ENCODE assay signal across 13 cellular contexts in genomic region chr16:73289232-73289631, GRCh38.
DNase-seq lines count a peak whose midpoint lies in the region; ATAC-seq lines count a peak whose summit lies in the region.
"Had no signal": no experiment of that assay in that cellular context is flagged by ENCODE, and none has a peak within 500 bp of the region (broad histone marks: within the 10 kb centered on the region; RNA-seq: fewer than 3 reads in every experiment).

No MANE protein-coding gene starts in this region.

- no peak overlapping the region for H3K14ac ChIP-seq in neuronal stem cell (ENCODE audit: low read length)

- peak overlapping the region; percentile 33 for H2AFZ ChIP-seq in neuronal stem cell (ENCODE audit: low read length)

- H3K27me3 ChIP-seq in neuronal stem cell (ENCODE audit: control insufficient read depth in 3 of 3, insufficient read depth in 3 of 3, low read depth in 1 of 3, low read length in 3 of 3) (no peaks in the 10 kb centered on the region), SJCRH30 (no peaks in the 10 kb centered on the region)
- H3K27me3 ChIP-seq: right lobe of liver had no signal

- H3K4me3 ChIP-seq in neuronal stem cell (ENCODE audit: low read length in 2 of 2), result no peak overlapping the region
- no peak overlapping the region for H3K4me3 ChIP-seq in SJCRH30
- H3K4me3 ChIP-seq: right lobe of liver had no signal

- H3K18ac ChIP-seq in neuronal stem cell (ENCODE audit: low read length), result no peak overlapping the region

- no peak overlapping the region for H2BK5ac ChIP-seq in neuronal stem cell (ENCODE audit: low read length)

- H3K27ac ChIP-seq in neuronal stem cell (replicated peaks; ENCODE audit: low read length) (no peak overlapping the region), SJCRH30 (no peak overlapping the region)
- H3K27ac ChIP-seq: right lobe of liver had no signal

- H3K4ac ChIP-seq in neuronal stem cell (ENCODE audit: low read length), result no peak overlapping the region

- H2AK5ac ChIP-seq in neuronal stem cell (ENCODE audit: low read depth, low read length), result no peak overlapping the region

- H3K9ac ChIP-seq in neuronal stem cell (ENCODE audit: low read depth, low read length, poor library complexity), result peak overlapping the region; percentile 2

- H2BK120ac ChIP-seq in neuronal stem cell (ENCODE audit: low read depth, low read length), result no peak overlapping the region

- H3K36me3 ChIP-seq in neuronal stem cell (replicated peaks in 1 of 2; ENCODE audit: control insufficient read depth in 2 of 2, insufficient read depth in 2 of 2, low read length in 2 of 2) (no peaks in the 10 kb centered on the region), SJCRH30 (no peaks in the 10 kb centered on the region)
- H3K36me3 ChIP-seq: right lobe of liver had no signal

- H2BK12ac ChIP-seq in neuronal stem cell (ENCODE audit: low read length), result no peak overlapping the region

- H3K4me1 ChIP-seq in neuronal stem cell (ENCODE audit: control insufficient read depth in 2 of 2, insufficient read depth in 1 of 2, low read depth in 1 of 2, low read length in 2 of 2) (peaks cover 0 to 9% of the 10 kb centered on the region in 2 donors), SJCRH30 (peaks cover 10% of the 10 kb centered on the region)
- H3K4me1 ChIP-seq: right lobe of liver had no signal

- H2BK15ac ChIP-seq in neuronal stem cell (ENCODE audit: low read length), result no peak overlapping the region

- peak; percentile 93 for ATAC-seq in GM19025 (IDR thresholded peaks at IDR 0.05; ENCODE audit: low read depth, unreplicated experiment)
- peak; percentile 86 for ATAC-seq in GM21619 (IDR thresholded peaks at IDR 0.05; ENCODE audit: unreplicated experiment)
- peak; percentile 78 for ATAC-seq in HG03103 (IDR thresholded peaks at IDR 0.05; ENCODE audit: low read depth, unreplicated experiment)
- ATAC-seq: right lobe of liver had no signal

- WGBS in neuronal stem cell (ENCODE audit: extremely low coverage in 2 of 2, insufficient read length in 2 of 2, insufficient replicate concordance in 1 of 2), 2 donors, result no CpG with 5 or more reads among the region's 4 CpGs

- no peak overlapping the region for H4K8ac ChIP-seq in neuronal stem cell (ENCODE audit: low read depth, low read length)

- H3K9me3 ChIP-seq in neuronal stem cell (replicated peaks in 1 of 2; ENCODE audit: control insufficient read depth in 2 of 2, insufficient read depth in 1 of 2, low read depth in 1 of 2, low read length in 2 of 2) (no peaks in the 10 kb centered on the region), SJCRH30 (replicated peaks) (no peaks in the 10 kb centered on the region)
- H3K9me3 ChIP-seq: right lobe of liver had no signal

- DNase-seq in neuronal stem cell (ENCODE audit: low spot score), result no peak
- no peak for DNase-seq in NCI-H524 (lab: John Stamatoyannopoulos, UW)
- no peak for DNase-seq in SJCRH30
- DNase-seq in SIG-M5 (lab: John Stamatoyannopoulos, UW), result no peak
- DNase-seq in NOMO-1 treated with DMSO at 0.1 percent for 48 hours (lab: John Stamatoyannopoulos, UW; ENCODE audit: unreplicated experiment), result no peak
- DNase-seq: amniotic stem cell, COR-L47, endodermal cell, NCI-H748 treated with DMSO at 0.1 percent for 48 hours, right lobe of liver had no signal

- H3K23ac ChIP-seq in neuronal stem cell (ENCODE audit: low read depth, low read length, poor library complexity), result no peak overlapping the region

- no peak overlapping the region for H3K4me2 ChIP-seq in neuronal stem cell (ENCODE audit: insufficient read depth, low read length, poor library complexity, severe bottlenecking)

- H3K79me1 ChIP-seq in neuronal stem cell (ENCODE audit: low read depth, low read length), result no peaks in the 10 kb centered on the region

- no peak overlapping the region for H4K91ac ChIP-seq in neuronal stem cell (ENCODE audit: low read depth, low read length, poor library complexity)
